In genomic region chr10:28722065-28722803, GRCh38 we compare ENCODE assay signal across 1 cellular context.
TF ChIP-seq lines count a peak whose summit lies in the region.

No MANE protein-coding gene starts in this region.

TF ChIP-seq in HepG2, 621 proteins besides CTCF, POLR2A, EP300 and RAD21 (continued from another document and continues in another):
- TF ChIP-seq ZXDC (CRISPR knock-in tag; IDR thresholded peaks at IDR 0.05) (no peak), ZBTB38 (CRISPR knock-in tag; IDR thresholded peaks at IDR 0.05) (peak; percentile 42; the same call in 1 of the 2 replicates), ZNF614 (CRISPR knock-in tag; IDR thresholded peaks at IDR 0.05; ENCODE audit: borderline replicate concordance) (no peak), ZNF780A (CRISPR knock-in tag; IDR thresholded peaks at IDR 0.05) (no peak), ZSCAN22 (CRISPR knock-in tag; IDR thresholded peaks at IDR 0.05) (no peak), AGO2 (optimal IDR thresholded peaks at IDR 0.05; ENCODE audit: low read depth, low read length) (peak; percentile 41), ZNF770 (CRISPR knock-in tag; IDR thresholded peaks at IDR 0.05) (no peak), FOXJ3 (CRISPR knock-in tag; IDR thresholded peaks at IDR 0.05; ENCODE audit: borderline replicate concordance) (no peak), CHD2 (IDR thresholded peaks at IDR 0.05; ENCODE audit: low read depth, low read length) (no peak), CEBPG (CRISPR knock-in tag; IDR thresholded peaks at IDR 0.05) (no peak), ZNF549 (CRISPR knock-in tag; IDR thresholded peaks at IDR 0.05) (no peak), ZMYM3 (CRISPR knock-in tag; IDR thresholded peaks at IDR 0.05) (no peak), ZNF564 (CRISPR knock-in tag; IDR thresholded peaks at IDR 0.05) (no peak), PCBP1 (IDR thresholded peaks at IDR 0.05; ENCODE audit: borderline replicate concordance, low read depth, low read length) (no peak), SNRNP70 (IDR thresholded peaks at IDR 0.05; ENCODE audit: low read depth, low read length) (no peak), POLR2AphosphoS5 (IDR thresholded peaks at IDR 0.05; ENCODE audit: low read depth, low read length) (no peak), ZNF816 (CRISPR knock-in tag; IDR thresholded peaks at IDR 0.05; ENCODE audit: borderline replicate concordance) (no peak), ZNF574 (CRISPR knock-in tag; IDR thresholded peaks at IDR 0.05) (peak; percentile 33; the same call in 1 of the 2 replicates), ZNF687 (CRISPR knock-in tag; IDR thresholded peaks at IDR 0.05) (peak; percentile 82), KDM5B (CRISPR knock-in tag; IDR thresholded peaks at IDR 0.05; ENCODE audit: borderline replicate concordance) (peak; percentile 39; the same call in 1 of the 2 replicates), HINFP (CRISPR knock-in tag; IDR thresholded peaks at IDR 0.05; ENCODE audit: low read depth) (no peak), TGIF2 (CRISPR knock-in tag; IDR thresholded peaks at IDR 0.05) (no peak), ZNF607 (CRISPR knock-in tag; IDR thresholded peaks at IDR 0.05; ENCODE audit: borderline replicate concordance) (no peak), ARID4A (CRISPR knock-in tag; IDR thresholded peaks at IDR 0.05; ENCODE audit: borderline replicate concordance) (no peak; the same call in 1 of the 2 replicates), DDIT3 (CRISPR knock-in tag; IDR thresholded peaks at IDR 0.05) (no peak), GABPA (IDR thresholded peaks at IDR 0.05; ENCODE audit: low read depth, low read length) (no peak), GABPA (CRISPR knock-in tag; IDR thresholded peaks at IDR 0.05; ENCODE audit: low read depth) (no peak), ATF7 (IDR thresholded peaks at IDR 0.05) (no peak), ATF7 (CRISPR knock-in tag; IDR thresholded peaks at IDR 0.05) (no peak), AKAP8 (CRISPR knock-in tag; IDR thresholded peaks at IDR 0.05) (no peak), TFAP4 (IDR thresholded peaks at IDR 0.05; ENCODE audit: borderline replicate concordance, low read depth) (no peak), ZNF34 (CRISPR knock-in tag; IDR thresholded peaks at IDR 0.05; ENCODE audit: borderline replicate concordance) (no peak), AFF4 (CRISPR knock-in tag; IDR thresholded peaks at IDR 0.05) (no peak), ZNF580 (CRISPR knock-in tag; IDR thresholded peaks at IDR 0.05; ENCODE audit: borderline replicate concordance, low read depth) (no peak), FOSL1 (CRISPR knock-in tag; IDR thresholded peaks at IDR 0.05; ENCODE audit: borderline replicate concordance) (no peak), ARNTL (CRISPR knock-in tag; IDR thresholded peaks at IDR 0.05) (peak; percentile 92)
